Comparison of ENCODE assay signal across 11 cellular contexts in genomic region chr1:202158810-202159533, GRCh38. TPM values are rescaled to one million over a fixed set of nuclear protein-coding genes. Genes with fewer than 3 reads are reported as not detected.
DNase-seq lines count a peak whose midpoint lies in the region; ATAC-seq and TF ChIP-seq lines count a peak whose summit lies in the region.
"Had no signal": no experiment of that assay in that cellular context is flagged by ENCODE, and none has a peak within 500 bp of the region (broad histone marks: within the 10 kb centered on the region; RNA-seq: fewer than 3 reads in every experiment).

No MANE protein-coding gene starts in this region.

- H3K9ac ChIP-seq in mucosa of rectum (ENCODE audit: low read depth in 1 of 2, low read length in 2 of 2): peak overlapping the region; percentile 26 to 80
- H3K9ac ChIP-seq: parathyroid adenoma had no signal

- no peak overlapping the region for H3K27ac Mint-ChIP-seq in HFFc6
- H3K27ac Mint-ChIP-seq in activated B cell treated with CpG ODN at 0.5 μM for 24 hours: peak overlapping the region; percentile 92

- intact Hi-C loops in activated B cell treated with CpG ODN at 0.5 μM for 24 hours (cut with micrococcal nuclease): no loop called here

- peak overlapping the region; percentile 67 to 80 for H3K4me3 ChIP-seq in mucosa of rectum (ENCODE audit: low read length in 2 of 2)

- no peaks in the 10 kb centered on the region for H3K9me3 ChIP-seq in mucosa of rectum (ENCODE audit: control insufficient read depth in 2 of 2, low read length in 2 of 2)

- H3K9me3 Mint-ChIP-seq in HFFc6 (no peaks in the 10 kb centered on the region), activated B cell treated with CpG ODN at 0.5 μM for 24 hours (no peaks in the 10 kb centered on the region)

- CTCF ChIA-PET in activated B cell treated with CpG ODN at 0.5 μM for 24 hours (lab: Charles Lee): interaction anchor here (2.2 to 2.3 kb wide), 2 partner anchors 30 to 34 kb away, joined by 8 to 13 read pairs; partner anchors contain the start of gene LGR6

- ATAC-seq in activated B cell treated with CpG ODN at 0.5 μM for 24 hours (ENCODE audit: low read depth): no peak
- no peak for ATAC-seq in HG03378 (IDR thresholded peaks at IDR 0.05; ENCODE audit: unreplicated experiment)

- no peaks in the 10 kb centered on the region for H3K36me3 ChIP-seq in mucosa of rectum (ENCODE audit: control insufficient read depth in 2 of 2, insufficient read depth in 2 of 2, low read length in 2 of 2)

- DNase-seq in GDM1 (lab: John Stamatoyannopoulos, UW): peak; percentile 30
- no peak for DNase-seq in HFFc6
- no peak for DNase-seq in activated B cell treated with CpG ODN at 0.5 μM for 24 hours
- no peak for DNase-seq in NCI-H748 treated with DMSO at 0.1 percent for 48 hours (lab: John Stamatoyannopoulos, UW)
- DNase-seq in CD1c-positive myeloid dendritic cell (ENCODE audit: extremely low spot score): no peak
- no peak for DNase-seq in substantia nigra (lab: John Stamatoyannopoulos, UW)
- DNase-seq: foreskin fibroblast, NCI-H524 treated with DMSO at 0.1 percent for 48 hours had no signal

- H3K4me3 Mint-ChIP-seq in HFFc6: no peak overlapping the region
- H3K4me3 Mint-ChIP-seq in activated B cell treated with CpG ODN at 0.5 μM for 24 hours: peak overlapping the region; percentile 91

- H3K4me1 Mint-ChIP-seq in HFFc6 (ENCODE audit: low read depth): peaks cover 10% of the 10 kb centered on the region; the same call in 1 of the 2 replicates
- peaks cover 78% of the 10 kb centered on the region for H3K4me1 Mint-ChIP-seq in activated B cell treated with CpG ODN at 0.5 μM for 24 hours

- H3K27me3 Mint-ChIP-seq in HFFc6 (ENCODE audit: insufficient read depth) (peaks cover 30% of the 10 kb centered on the region), activated B cell treated with CpG ODN at 0.5 μM for 24 hours (no peaks in the 10 kb centered on the region)

- H3K36me3 Mint-ChIP-seq in HFFc6 (ENCODE audit: low read depth) (no peaks in the 10 kb centered on the region), activated B cell treated with CpG ODN at 0.5 μM for 24 hours (ENCODE audit: low read depth) (peaks cover 27% of the 10 kb centered on the region)

- POLR2A ChIA-PET in activated B cell treated with CpG ODN at 0.5 μM for 24 hours (lab: Charles Lee): interaction anchor here (0.7 to 3.0 kb wide), 2 partner anchors 15 to 28 kb away, joined by 13 to 29 read pairs; partner anchors contain the start of gene ARL8A

- no peaks in the 10 kb centered on the region for H3K27me3 ChIP-seq in mucosa of rectum (ENCODE audit: control insufficient read depth in 2 of 2, insufficient read depth in 2 of 2, low read length in 2 of 2)

- peak overlapping the region; percentile 1 to 86 for H3K27ac ChIP-seq in mucosa of rectum (ENCODE audit: low read depth in 2 of 2, low read length in 2 of 2)
- no peak overlapping the region for H3K27ac ChIP-seq in substantia nigra (ENCODE audit: low read depth, low read length, poor library complexity, severe bottlenecking)
- H3K27ac ChIP-seq: parathyroid adenoma had no signal

- H3K4me1 ChIP-seq in mucosa of rectum (ENCODE audit: control insufficient read depth in 2 of 2, insufficient read depth in 2 of 2, low read length in 2 of 2): peaks cover 0 to 22% of the 10 kb centered on the region in 2 donors

- TF ChIP-seq CTCF in HFFc6 (IDR thresholded peaks at IDR 0.05) (peak; percentile 27; the same call in 1 of the 2 replicates), activated B cell treated with CpG ODN at 0.5 μM for 24 hours (IDR thresholded peaks at IDR 0.05) (no peak)

RNA-seq across cellular contexts. Expression of gene PTPN7, which starts 1.4 kb away (rescaled TPM):
- not detected for total RNA-seq in HFFc6 (2021; fragmentation: NEBNext Ultra II Directional; extraction: Animal tissue kit (Norgen Biotek cat#: 25700))
- total RNA-seq in activated B cell treated with CpG ODN at 0.5 μM for 24 hours: 29.4 and 31.0 TPM in 2 replicates

RNA-seq across cellular contexts. Expression of gene ARL8A, which starts 14.4 kb away (rescaled TPM):
- 10 to 100 TPM; 44.6 to 60.7 (median 48.6) TPM for total RNA-seq in HFFc6 (2021; fragmentation: NEBNext Ultra II Directional; extraction: Animal tissue kit (Norgen Biotek cat#: 25700))
- 56.3 and 58.0 TPM in 2 replicates for total RNA-seq in activated B cell treated with CpG ODN at 0.5 μM for 24 hours

RNA-seq across cellular contexts. Expression of gene LGR6, which starts 34.6 kb away (rescaled TPM):
- not detected for total RNA-seq in HFFc6 (2021; fragmentation: NEBNext Ultra II Directional; extraction: Animal tissue kit (Norgen Biotek cat#: 25700))
- total RNA-seq in activated B cell treated with CpG ODN at 0.5 μM for 24 hours: not detected in 2 replicates

RNA-seq across cellular contexts. Expression of gene GPR37L1, which starts 36.3 kb away (rescaled TPM):
- total RNA-seq in HFFc6 (2021; fragmentation: NEBNext Ultra II Directional; extraction: Animal tissue kit (Norgen Biotek cat#: 25700)): not detected
- not detected in 2 replicates for total RNA-seq in activated B cell treated with CpG ODN at 0.5 μM for 24 hours

Comparison
In these comparisons a context has a peak if more than half of its experiments do, and no peak if none do; other contexts are left out.
1. RNA of gene PTPN7, which starts 1.4 kb away (total RNA-seq): 29.4 to 31.0 TPM in activated B cell treated with CpG ODN at 0.5 μM for 24 hours; not detected in HFFc6; every median in the first group is over 10 times any median in the second.